In the genomic region with DNA sequence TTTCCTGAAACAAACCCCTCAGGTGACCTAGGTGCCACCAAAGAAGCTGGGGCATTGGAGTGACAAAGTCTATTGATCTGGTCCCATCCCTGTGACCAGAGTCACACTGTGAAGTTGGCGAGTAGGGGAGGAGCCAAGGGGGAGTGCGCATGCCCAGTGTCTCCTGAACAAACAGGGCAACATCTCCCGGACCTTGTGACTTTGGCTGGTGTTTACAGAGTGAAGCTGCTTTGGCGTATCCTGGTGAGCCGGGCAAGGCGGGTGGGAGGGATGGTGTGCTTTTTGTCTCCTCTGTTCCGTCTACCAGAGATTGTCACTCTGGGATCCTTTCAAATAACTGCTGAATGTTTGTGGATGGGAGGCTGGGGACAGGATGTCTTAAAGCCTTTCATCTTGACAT, we compare ENCODE assay signal across 1 cellular context.
TF ChIP-seq lines count a peak whose summit lies in the region.

No MANE protein-coding gene starts in this region.

TF ChIP-seq in HepG2, 621 proteins besides CTCF, POLR2A, EP300 and RAD21 (continued from another document):
- TF ChIP-seq, protein P1, sequence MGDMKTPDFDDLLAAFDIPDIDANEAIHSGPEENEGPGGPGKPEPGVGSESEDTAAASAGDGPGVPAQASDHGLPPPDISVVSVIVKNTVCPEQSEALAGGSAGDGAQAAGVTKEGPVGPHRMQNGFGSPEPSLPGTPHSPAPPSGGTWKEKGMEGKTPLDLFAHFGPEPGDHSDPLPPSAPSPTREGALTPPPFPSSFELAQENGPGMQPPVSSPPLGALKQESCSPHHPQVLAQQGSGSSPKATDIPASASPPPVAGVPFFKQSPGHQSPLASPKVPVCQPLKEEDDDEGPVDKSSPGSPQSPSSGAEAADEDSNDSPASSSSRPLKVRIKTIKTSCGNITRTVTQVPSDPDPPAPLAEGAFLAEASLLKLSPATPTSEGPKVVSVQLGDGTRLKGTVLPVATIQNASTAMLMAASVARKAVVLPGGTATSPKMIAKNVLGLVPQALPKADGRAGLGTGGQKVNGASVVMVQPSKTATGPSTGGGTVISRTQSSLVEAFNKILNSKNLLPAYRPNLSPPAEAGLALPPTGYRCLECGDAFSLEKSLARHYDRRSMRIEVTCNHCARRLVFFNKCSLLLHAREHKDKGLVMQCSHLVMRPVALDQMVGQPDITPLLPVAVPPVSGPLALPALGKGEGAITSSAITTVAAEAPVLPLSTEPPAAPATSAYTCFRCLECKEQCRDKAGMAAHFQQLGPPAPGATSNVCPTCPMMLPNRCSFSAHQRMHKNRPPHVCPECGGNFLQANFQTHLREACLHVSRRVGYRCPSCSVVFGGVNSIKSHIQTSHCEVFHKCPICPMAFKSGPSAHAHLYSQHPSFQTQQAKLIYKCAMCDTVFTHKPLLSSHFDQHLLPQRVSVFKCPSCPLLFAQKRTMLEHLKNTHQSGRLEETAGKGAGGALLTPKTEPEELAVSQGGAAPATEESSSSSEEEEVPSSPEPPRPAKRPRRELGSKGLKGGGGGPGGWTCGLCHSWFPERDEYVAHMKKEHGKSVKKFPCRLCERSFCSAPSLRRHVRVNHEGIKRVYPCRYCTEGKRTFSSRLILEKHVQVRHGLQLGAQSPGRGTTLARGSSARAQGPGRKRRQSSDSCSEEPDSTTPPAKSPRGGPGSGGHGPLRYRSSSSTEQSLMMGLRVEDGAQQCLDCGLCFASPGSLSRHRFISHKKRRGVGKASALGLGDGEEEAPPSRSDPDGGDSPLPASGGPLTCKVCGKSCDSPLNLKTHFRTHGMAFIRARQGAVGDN (CRISPR knock-in tag; IDR thresholded peaks at IDR 0.05) = peak; percentile 40; the same call in 1 of the 2 replicates
- TF ChIP-seq, protein P2, sequence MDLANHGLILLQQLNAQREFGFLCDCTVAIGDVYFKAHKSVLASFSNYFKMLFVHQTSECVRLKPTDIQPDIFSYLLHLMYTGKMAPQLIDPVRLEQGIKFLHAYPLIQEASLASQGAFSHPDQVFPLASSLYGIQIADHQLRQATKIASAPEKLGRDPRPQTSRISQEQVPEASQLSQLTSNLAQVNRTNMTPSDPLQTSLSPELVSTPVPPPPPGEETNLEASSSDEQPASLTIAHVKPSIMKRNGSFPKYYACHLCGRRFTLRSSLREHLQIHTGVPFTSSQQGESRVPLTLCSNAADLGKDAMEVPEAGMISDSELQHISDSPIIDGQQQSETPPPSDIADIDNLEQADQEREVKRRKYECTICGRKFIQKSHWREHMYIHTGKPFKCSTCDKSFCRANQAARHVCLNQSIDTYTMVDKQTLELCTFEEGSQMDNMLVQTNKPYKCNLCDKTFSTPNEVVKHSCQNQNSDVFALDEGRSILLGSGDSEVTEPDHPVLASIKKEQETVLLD (CRISPR knock-in tag; IDR thresholded peaks at IDR 0.05; ENCODE audit: low read depth) = no peak
- TF ChIP-seq ZFY (CRISPR knock-in tag; IDR thresholded peaks at IDR 0.05) (no peak), PITX1 (CRISPR knock-in tag; IDR thresholded peaks at IDR 0.05) (0 out of 2 replicates have a peak, but pooled peaks have one; percentile 46), FOXA1 (IDR thresholded peaks at IDR 0.05) (peak; percentile 56; the same call in 1 of the 2 replicates), FOXA1 (CRISPR knock-in tag; IDR thresholded peaks at IDR 0.05) (peak; percentile 96), ZMYM4 (CRISPR knock-in tag; IDR thresholded peaks at IDR 0.05) (0 out of 2 replicates have a peak, but pooled peaks have one; percentile 11), HDAC2 (CRISPR knock-in tag; IDR thresholded peaks at IDR 0.05) (peak; percentile 63; the same call in 1 of the 2 replicates), ZNF33B (CRISPR knock-in tag; IDR thresholded peaks at IDR 0.05) (0 out of 2 replicates have a peak, but pooled peaks have one; percentile 47), ZBTB20 (CRISPR knock-in tag; IDR thresholded peaks at IDR 0.05; ENCODE audit: borderline replicate concordance, low read depth) (no peak), SALL1 (CRISPR knock-in tag; IDR thresholded peaks at IDR 0.05) (peak; percentile 50; the same call in 1 of the 2 replicates), RARA (CRISPR knock-in tag; IDR thresholded peaks at IDR 0.05) (0 out of 2 replicates have a peak, but pooled peaks have one; percentile 5), FOXK2 (IDR thresholded peaks at IDR 0.05) (0 out of 2 replicates have a peak, but pooled peaks have one; percentile 51), SP5 (CRISPR knock-in tag; IDR thresholded peaks at IDR 0.05; ENCODE audit: borderline replicate concordance, low read depth) (peak; percentile 38; the same call in 1 of the 2 replicates), ZNF598 (CRISPR knock-in tag; IDR thresholded peaks at IDR 0.05; ENCODE audit: borderline replicate concordance) (0 out of 2 replicates have a peak, but pooled peaks have one; percentile 45), GPN1 (CRISPR knock-in tag; IDR thresholded peaks at IDR 0.05; ENCODE audit: borderline replicate concordance) (no peak), TEAD3 (CRISPR knock-in tag; optimal IDR thresholded peaks at IDR 0.05; ENCODE audit: borderline replicate concordance) (peak; percentile 35), RCOR2 (CRISPR knock-in tag; IDR thresholded peaks at IDR 0.05) (peak; percentile 39; the same call in 1 of the 2 replicates), ZSCAN25 (CRISPR knock-in tag; IDR thresholded peaks at IDR 0.05) (0 out of 2 replicates have a peak, but pooled peaks have one; percentile 33), HNF4A (CRISPR knock-in tag; IDR thresholded peaks at IDR 0.05) (peak; percentile 50; the same call in 1 of the 2 replicates), KDM1A (CRISPR knock-in tag; IDR thresholded peaks at IDR 0.05) (peak; percentile 46; the same call in 1 of the 2 replicates), GATAD2A (CRISPR knock-in tag; IDR thresholded peaks at IDR 0.05) (0 out of 2 replicates have a peak, but pooled peaks have one; percentile 13), REXO4 (CRISPR knock-in tag; IDR thresholded peaks at IDR 0.05; ENCODE audit: borderline replicate concordance) (no peak), ZNF605 (CRISPR knock-in tag; IDR thresholded peaks at IDR 0.05) (0 out of 2 replicates have a peak, but pooled peaks have one; percentile 26), THAP11 (CRISPR knock-in tag; IDR thresholded peaks at IDR 0.05) (0 out of 2 replicates have a peak, but pooled peaks have one; percentile 24), FOXP1 (IDR thresholded peaks at IDR 0.05) (no peak), FOXP1 (CRISPR knock-in tag; IDR thresholded peaks at IDR 0.05) (peak; percentile 48), HDAC1 (CRISPR knock-in tag; IDR thresholded peaks at IDR 0.05) (peak; percentile 74), FOXO1 (CRISPR knock-in tag; IDR thresholded peaks at IDR 0.05) (peak; percentile 59; the same call in 1 of the 2 replicates)
- TF ChIP-seq, protein P3, sequence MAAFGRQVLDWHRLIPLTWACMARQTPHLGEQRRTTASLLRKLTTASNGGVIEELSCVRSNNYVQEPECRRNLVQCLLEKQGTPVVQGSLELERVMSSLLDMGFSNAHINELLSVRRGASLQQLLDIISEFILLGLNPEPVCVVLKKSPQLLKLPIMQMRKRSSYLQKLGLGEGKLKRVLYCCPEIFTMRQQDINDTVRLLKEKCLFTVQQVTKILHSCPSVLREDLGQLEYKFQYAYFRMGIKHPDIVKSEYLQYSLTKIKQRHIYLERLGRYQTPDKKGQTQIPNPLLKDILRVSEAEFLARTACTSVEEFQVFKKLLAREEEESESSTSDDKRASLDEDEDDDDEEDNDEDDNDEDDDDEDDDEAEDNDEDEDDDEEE (CRISPR knock-in tag; IDR thresholded peaks at IDR 0.05) = no peak
- TF ChIP-seq, protein P4, sequence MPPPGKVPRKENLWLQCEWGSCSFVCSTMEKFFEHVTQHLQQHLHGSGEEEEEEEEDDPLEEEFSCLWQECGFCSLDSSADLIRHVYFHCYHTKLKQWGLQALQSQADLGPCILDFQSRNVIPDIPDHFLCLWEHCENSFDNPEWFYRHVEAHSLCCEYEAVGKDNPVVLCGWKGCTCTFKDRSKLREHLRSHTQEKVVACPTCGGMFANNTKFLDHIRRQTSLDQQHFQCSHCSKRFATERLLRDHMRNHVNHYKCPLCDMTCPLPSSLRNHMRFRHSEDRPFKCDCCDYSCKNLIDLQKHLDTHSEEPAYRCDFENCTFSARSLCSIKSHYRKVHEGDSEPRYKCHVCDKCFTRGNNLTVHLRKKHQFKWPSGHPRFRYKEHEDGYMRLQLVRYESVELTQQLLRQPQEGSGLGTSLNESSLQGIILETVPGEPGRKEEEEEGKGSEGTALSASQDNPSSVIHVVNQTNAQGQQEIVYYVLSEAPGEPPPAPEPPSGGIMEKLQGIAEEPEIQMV (CRISPR knock-in tag; IDR thresholded peaks at IDR 0.05; ENCODE audit: low read depth) = peak; percentile 63; the same call in 1 of the 2 replicates
- TF ChIP-seq, protein P5, sequence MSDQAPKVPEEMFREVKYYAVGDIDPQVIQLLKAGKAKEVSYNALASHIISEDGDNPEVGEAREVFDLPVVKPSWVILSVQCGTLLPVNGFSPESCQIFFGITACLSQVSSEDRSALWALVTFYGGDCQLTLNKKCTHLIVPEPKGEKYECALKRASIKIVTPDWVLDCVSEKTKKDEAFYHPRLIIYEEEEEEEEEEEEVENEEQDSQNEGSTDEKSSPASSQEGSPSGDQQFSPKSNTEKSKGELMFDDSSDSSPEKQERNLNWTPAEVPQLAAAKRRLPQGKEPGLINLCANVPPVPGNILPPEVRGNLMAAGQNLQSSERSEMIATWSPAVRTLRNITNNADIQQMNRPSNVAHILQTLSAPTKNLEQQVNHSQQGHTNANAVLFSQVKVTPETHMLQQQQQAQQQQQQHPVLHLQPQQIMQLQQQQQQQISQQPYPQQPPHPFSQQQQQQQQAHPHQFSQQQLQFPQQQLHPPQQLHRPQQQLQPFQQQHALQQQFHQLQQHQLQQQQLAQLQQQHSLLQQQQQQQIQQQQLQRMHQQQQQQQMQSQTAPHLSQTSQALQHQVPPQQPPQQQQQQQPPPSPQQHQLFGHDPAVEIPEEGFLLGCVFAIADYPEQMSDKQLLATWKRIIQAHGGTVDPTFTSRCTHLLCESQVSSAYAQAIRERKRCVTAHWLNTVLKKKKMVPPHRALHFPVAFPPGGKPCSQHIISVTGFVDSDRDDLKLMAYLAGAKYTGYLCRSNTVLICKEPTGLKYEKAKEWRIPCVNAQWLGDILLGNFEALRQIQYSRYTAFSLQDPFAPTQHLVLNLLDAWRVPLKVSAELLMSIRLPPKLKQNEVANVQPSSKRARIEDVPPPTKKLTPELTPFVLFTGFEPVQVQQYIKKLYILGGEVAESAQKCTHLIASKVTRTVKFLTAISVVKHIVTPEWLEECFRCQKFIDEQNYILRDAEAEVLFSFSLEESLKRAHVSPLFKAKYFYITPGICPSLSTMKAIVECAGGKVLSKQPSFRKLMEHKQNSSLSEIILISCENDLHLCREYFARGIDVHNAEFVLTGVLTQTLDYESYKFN (CRISPR knock-in tag; conservative IDR thresholded peaks at IDR 0.05) = 0 out of 2 replicates have a peak, but pooled peaks have one; percentile 23
- TF ChIP-seq, protein P6, sequence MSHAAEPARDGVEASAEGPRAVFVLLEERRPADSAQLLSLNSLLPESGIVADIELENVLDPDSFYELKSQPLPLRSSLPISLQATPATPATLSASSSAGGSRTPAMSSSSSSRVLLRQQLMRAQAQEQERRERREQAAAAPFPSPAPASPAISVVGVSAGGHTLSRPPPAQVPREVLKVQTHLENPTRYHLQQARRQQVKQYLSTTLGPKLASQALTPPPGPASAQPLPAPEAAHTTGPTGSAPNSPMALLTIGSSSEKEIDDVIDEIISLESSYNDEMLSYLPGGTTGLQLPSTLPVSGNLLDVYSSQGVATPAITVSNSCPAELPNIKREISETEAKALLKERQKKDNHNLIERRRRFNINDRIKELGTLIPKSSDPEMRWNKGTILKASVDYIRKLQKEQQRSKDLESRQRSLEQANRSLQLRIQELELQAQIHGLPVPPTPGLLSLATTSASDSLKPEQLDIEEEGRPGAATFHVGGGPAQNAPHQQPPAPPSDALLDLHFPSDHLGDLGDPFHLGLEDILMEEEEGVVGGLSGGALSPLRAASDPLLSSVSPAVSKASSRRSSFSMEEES (CRISPR knock-in tag; IDR thresholded peaks at IDR 0.05) = peak; percentile 94
- TF ChIP-seq, protein P7, sequence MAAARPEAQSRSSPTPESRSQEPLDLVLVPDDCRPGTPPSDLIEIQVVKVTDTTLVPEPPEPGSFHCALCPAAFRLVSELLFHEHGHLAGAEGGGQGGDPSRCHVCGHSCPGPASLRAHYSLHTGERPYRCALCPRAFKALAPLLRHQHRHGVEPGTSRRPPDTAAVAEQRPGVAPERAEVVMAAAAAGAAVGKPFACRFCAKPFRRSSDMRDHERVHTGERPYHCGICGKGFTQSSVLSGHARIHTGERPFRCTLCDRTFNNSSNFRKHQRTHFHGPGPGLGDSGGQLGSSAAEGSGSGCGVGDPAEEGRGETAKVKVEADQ (CRISPR knock-in tag; IDR thresholded peaks at IDR 0.05; ENCODE audit: borderline replicate concordance) = 0 out of 2 replicates have a peak, but pooled peaks have one; percentile 46
- TF ChIP-seq, protein P8, sequence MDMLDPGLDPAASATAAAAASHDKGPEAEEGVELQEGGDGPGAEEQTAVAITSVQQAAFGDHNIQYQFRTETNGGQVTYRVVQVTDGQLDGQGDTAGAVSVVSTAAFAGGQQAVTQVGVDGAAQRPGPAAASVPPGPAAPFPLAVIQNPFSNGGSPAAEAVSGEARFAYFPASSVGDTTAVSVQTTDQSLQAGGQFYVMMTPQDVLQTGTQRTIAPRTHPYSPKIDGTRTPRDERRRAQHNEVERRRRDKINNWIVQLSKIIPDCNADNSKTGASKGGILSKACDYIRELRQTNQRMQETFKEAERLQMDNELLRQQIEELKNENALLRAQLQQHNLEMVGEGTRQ (IDR thresholded peaks at IDR 0.05; ENCODE audit: low read depth, low read length) = no peak
- TF ChIP-seq, protein P8 (CRISPR knock-in tag; IDR thresholded peaks at IDR 0.05; ENCODE audit: borderline replicate concordance) = peak; percentile 22; the same call in 1 of the 2 replicates
- TF ChIP-seq, protein P9, sequence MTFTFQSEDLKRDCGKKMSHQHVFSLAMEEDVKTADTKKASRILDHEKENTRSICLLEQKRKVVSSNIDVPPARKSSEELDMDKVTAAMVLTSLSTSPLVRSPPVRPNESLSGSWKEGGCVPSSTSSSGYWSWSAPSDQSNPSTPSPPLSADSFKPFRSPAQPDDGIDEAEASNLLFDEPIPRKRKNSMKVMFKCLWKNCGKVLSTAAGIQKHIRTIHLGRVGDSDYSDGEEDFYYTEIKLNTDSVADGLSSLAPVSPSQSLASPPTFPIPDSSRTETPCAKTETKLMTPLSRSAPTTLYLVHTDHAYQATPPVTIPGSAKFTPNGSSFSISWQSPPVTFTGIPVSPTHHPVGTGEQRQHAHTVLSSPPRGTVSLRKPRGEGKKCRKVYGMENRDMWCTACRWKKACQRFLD (CRISPR knock-in tag; IDR thresholded peaks at IDR 0.05; ENCODE audit: borderline replicate concordance) = no peak
